In the genomic region with DNA sequence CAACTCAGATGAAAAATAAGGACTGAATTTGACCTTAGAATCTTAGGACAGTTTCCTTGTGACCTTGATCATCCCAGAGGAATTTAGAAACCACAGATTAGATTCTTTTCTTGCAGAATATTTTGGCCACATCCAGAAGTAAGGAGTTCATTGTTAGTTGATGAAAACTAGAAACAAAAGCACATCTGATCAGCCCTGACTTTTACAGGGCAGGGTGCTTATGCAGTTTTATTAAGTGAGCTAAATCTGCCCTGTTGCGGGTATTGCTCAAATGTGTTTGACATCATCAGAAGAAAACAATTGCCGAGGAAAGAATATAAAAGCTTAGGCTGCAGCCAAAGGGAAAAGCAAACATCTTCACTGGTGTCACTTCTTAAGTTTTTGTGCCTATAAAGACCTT, we compare ENCODE assay signal across 23 cellular contexts.
DNase-seq lines count a peak whose midpoint lies in the region; ATAC-seq and FAIRE-seq lines count a peak whose summit lies in the region.
"Had no signal": no experiment of that assay in that cellular context is flagged by ENCODE, and none has a peak within 500 bp of the region (broad histone marks: within the 10 kb centered on the region; RNA-seq: fewer than 3 reads in every experiment).

No MANE protein-coding gene starts in this region.

- H3K9me3 ChIP-seq in mesenchymal stem cell (ENCODE audit: control insufficient read depth, low read length) = no peaks in the 10 kb centered on the region
- H3K9me3 ChIP-seq: SJCRH30 had no signal

- H2AFZ ChIP-seq in mesenchymal stem cell (ENCODE audit: low read depth, low read length) = no peak overlapping the region

- WGBS in mesenchymal stem cell = 92% methylated on average over 1 of the region's 2 CpGs

- H3K36me3 ChIP-seq in mesenchymal stem cell (ENCODE audit: control insufficient read depth in 1 of 2, insufficient read depth in 2 of 2, low read depth in 1 of 2, low read length in 2 of 2) = peaks cover 0 to 69% of the 10 kb centered on the region in 2 experiments
- H3K36me3 ChIP-seq: SJCRH30 had no signal

- H2BK15ac ChIP-seq in mesenchymal stem cell (ENCODE audit: low read depth, poor library complexity, severe bottlenecking) = no peak overlapping the region

- H2BK5ac ChIP-seq in mesenchymal stem cell (ENCODE audit: low read depth, low read length, poor library complexity, severe bottlenecking) = no peak overlapping the region

- H3K4ac ChIP-seq in mesenchymal stem cell (ENCODE audit: low read depth in 1 of 2, low read length in 2 of 2) = no peak overlapping the region

- H2BK12ac ChIP-seq in mesenchymal stem cell (ENCODE audit: low read length in 2 of 2) = no peak overlapping the region

- H3K9ac ChIP-seq in mesenchymal stem cell (ENCODE audit: low read length) = peak overlapping the region; percentile 45
- H3K9ac ChIP-seq: KMS-11 had no signal

- H3K14ac ChIP-seq in mesenchymal stem cell (ENCODE audit: low read length in 2 of 2) = no peak overlapping the region

- H2AK5ac ChIP-seq in mesenchymal stem cell (ENCODE audit: low read length, severe bottlenecking) = no peak overlapping the region

- no peak overlapping the region for H3K27ac ChIP-seq in mesenchymal stem cell (ENCODE audit: low read length, poor library complexity, severe bottlenecking)
- H3K27ac ChIP-seq: KMS-11, SJCRH30 had no signal

- H3K18ac ChIP-seq in mesenchymal stem cell (ENCODE audit: low read depth in 1 of 2, low read length in 2 of 2) = no peak overlapping the region

- H3K4me3 ChIP-seq in mesenchymal stem cell (ENCODE audit: insufficient read depth in 1 of 2, low read depth in 1 of 2, low read length in 2 of 2) = no peak overlapping the region
- H3K4me3 ChIP-seq: SJCRH30 had no signal

- H4K91ac ChIP-seq in mesenchymal stem cell (ENCODE audit: low read length) = no peak overlapping the region

- no peaks in the 10 kb centered on the region for H3K4me1 ChIP-seq in mesenchymal stem cell (ENCODE audit: control insufficient read depth, insufficient read depth, low read depth, low read length)
- H3K4me1 ChIP-seq: SJCRH30 had no signal

- DNase-seq in AG08395 (ENCODE audit: low spot score) (peak; percentile 43), EL (peak; percentile 3), mesenchymal stem cell (no peak), ecto neural progenitor cell (ENCODE audit: low spot score) (no peak), ureter (ENCODE audit: low spot score) (no peak)
- DNase-seq in activated CD8-positive, alpha-beta memory T cell treated with anti-CD3 and anti-CD28 coated beads, Interleukin-2, amount 50 U/mL, for 4 hours = no peak
- DNase-seq: 8988T, IMR-90, NCI-H1092 treated with DMSO at 0.1 percent for 48 hours, NCI-H146, NCI-H2029 treated with DMSO at 0.1 percent for 48 hours, NCI-H2171, NCI-H345, NCI-H524 treated with DMSO at 0.1 percent for 48 hours, NCI-H82, SJCRH30 had no signal

- H3K4me2 ChIP-seq in mesenchymal stem cell (ENCODE audit: low read length, poor library complexity, severe bottlenecking) = no peak overlapping the region
- H3K4me2 ChIP-seq: KMS-11 had no signal

- no peak for ATAC-seq in HG02970 (IDR thresholded peaks at IDR 0.05; ENCODE audit: low FRiP score, unreplicated experiment)
- ATAC-seq: HCT116 had no signal

- no peak overlapping the region for H3K23ac ChIP-seq in mesenchymal stem cell (ENCODE audit: low read length in 2 of 2)

- no peaks in the 10 kb centered on the region for H3K79me1 ChIP-seq in mesenchymal stem cell (replicated peaks; ENCODE audit: low read length, poor library complexity, severe bottlenecking)

- H2BK120ac ChIP-seq in mesenchymal stem cell (ENCODE audit: low read depth, low read length) = no peak overlapping the region

- H3K27me3 ChIP-seq in mesenchymal stem cell (ENCODE audit: control insufficient read depth in 1 of 2, insufficient read depth in 1 of 2, low read length in 2 of 2) = no peaks in the 10 kb centered on the region
- H3K27me3 ChIP-seq: SJCRH30 had no signal

- H4K8ac ChIP-seq in mesenchymal stem cell (ENCODE audit: low read length) = no peak overlapping the region

- FAIRE-seq in endometrium (lab: Jason Lieb, UNC) = peak; percentile 96
- FAIRE-seq: GM18507, H1, RCC 7860 had no signal

Comparison
In these comparisons a context has a peak if more than half of its experiments do, and no peak if none do; other contexts are left out.
1. DNase-seq: peak in AG08395 (single experiment) and EL (single experiment); none in mesenchymal stem cell (single experiment), activated CD8-positive, alpha-beta memory T cell treated with anti-CD3 and anti-CD28 coated beads, Interleukin-2, amount 50 U/mL, for 4 hours (single experiment), ecto neural progenitor cell (single experiment) and ureter (single experiment).